ENCODE assay signal across 1 cellular context in the genomic region with DNA sequence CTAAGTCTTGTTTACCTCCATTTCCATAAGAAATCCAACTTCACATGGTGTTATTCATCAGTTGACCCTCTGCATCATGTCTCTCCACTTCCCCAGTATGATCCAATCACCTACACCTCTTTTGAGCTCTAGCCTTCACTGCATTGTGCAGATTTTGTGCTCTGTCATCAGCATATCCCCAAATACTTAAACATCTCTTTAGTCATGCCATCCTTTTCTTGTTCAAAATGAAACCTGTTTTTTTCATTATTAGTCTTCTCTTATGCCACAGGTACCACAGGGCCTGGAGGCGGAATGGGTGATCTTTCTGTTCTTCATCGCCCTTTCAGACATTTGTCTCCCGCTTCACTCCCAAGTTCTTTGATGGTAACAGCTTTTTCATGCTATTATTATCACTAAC.
TF ChIP-seq lines count a peak whose summit lies in the region.

No MANE protein-coding gene starts in this region.

TF ChIP-seq in GM12878, 131 proteins besides CTCF, POLR2A, EP300 and RAD21 (continued from another document):
- TF ChIP-seq, protein P1, sequence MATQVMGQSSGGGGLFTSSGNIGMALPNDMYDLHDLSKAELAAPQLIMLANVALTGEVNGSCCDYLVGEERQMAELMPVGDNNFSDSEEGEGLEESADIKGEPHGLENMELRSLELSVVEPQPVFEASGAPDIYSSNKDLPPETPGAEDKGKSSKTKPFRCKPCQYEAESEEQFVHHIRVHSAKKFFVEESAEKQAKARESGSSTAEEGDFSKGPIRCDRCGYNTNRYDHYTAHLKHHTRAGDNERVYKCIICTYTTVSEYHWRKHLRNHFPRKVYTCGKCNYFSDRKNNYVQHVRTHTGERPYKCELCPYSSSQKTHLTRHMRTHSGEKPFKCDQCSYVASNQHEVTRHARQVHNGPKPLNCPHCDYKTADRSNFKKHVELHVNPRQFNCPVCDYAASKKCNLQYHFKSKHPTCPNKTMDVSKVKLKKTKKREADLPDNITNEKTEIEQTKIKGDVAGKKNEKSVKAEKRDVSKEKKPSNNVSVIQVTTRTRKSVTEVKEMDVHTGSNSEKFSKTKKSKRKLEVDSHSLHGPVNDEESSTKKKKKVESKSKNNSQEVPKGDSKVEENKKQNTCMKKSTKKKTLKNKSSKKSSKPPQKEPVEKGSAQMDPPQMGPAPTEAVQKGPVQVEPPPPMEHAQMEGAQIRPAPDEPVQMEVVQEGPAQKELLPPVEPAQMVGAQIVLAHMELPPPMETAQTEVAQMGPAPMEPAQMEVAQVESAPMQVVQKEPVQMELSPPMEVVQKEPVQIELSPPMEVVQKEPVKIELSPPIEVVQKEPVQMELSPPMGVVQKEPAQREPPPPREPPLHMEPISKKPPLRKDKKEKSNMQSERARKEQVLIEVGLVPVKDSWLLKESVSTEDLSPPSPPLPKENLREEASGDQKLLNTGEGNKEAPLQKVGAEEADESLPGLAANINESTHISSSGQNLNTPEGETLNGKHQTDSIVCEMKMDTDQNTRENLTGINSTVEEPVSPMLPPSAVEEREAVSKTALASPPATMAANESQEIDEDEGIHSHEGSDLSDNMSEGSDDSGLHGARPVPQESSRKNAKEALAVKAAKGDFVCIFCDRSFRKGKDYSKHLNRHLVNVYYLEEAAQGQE (IDR thresholded peaks at IDR 0.05; ENCODE audit: low read depth, low read length) = no peak
- TF ChIP-seq, protein P2, sequence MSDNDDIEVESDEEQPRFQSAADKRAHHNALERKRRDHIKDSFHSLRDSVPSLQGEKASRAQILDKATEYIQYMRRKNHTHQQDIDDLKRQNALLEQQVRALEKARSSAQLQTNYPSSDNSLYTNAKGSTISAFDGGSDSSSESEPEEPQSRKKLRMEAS (IDR thresholded peaks at IDR 0.05; ENCODE audit: low read depth, low read length) = no peak
- TF ChIP-seq IRF4 (IDR thresholded peaks at IDR 0.05; ENCODE audit: low read depth, low read length) = no peak
- TF ChIP-seq, protein P3, sequence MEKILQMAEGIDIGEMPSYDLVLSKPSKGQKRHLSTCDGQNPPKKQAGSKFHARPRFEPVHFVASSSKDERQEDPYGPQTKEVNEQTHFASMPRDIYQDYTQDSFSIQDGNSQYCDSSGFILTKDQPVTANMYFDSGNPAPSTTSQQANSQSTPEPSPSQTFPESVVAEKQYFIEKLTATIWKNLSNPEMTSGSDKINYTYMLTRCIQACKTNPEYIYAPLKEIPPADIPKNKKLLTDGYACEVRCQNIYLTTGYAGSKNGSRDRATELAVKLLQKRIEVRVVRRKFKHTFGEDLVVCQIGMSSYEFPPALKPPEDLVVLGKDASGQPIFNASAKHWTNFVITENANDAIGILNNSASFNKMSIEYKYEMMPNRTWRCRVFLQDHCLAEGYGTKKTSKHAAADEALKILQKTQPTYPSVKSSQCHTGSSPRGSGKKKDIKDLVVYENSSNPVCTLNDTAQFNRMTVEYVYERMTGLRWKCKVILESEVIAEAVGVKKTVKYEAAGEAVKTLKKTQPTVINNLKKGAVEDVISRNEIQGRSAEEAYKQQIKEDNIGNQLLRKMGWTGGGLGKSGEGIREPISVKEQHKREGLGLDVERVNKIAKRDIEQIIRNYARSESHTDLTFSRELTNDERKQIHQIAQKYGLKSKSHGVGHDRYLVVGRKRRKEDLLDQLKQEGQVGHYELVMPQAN (conservative IDR thresholded peaks at IDR 0.05) = no peak
